In genomic region chr6:130780137-130780536, GRCh38 we compare ENCODE assay signal across 15 cellular contexts. TPM values are rescaled to one million over a fixed set of nuclear protein-coding genes. Genes with fewer than 3 reads are reported as not detected.
"Had no signal": no experiment of that assay in that cellular context is flagged by ENCODE, and none has a peak within 500 bp of the region (broad histone marks: within the 10 kb centered on the region; RNA-seq: fewer than 3 reads in every experiment).

No MANE protein-coding gene starts in this region.

- H3K4me1 ChIP-seq: colonic mucosa had no signal

- DNase-seq: activated CD4-positive, alpha-beta T cell treated with anti-CD3 and anti-CD28 coated beads for 48 hours; activated CD8-positive, alpha-beta memory T cell treated with anti-CD3 and anti-CD28 coated beads, Interleukin-2, amount 50 U/mL, for 48 hours; activated CD8-positive, alpha-beta T cell treated with anti-CD3 and anti-CD28 coated beads, Interleukin-2, amount 10 ng/mL, durations not matched to agents 7 days and 5 days; activated naive CD4-positive, alpha-beta T cell treated with Interleukin-2 at 50 U/mL for 16 hours; colonic mucosa; left cardiac atrium; SJCRH30; thyroid gland had no signal

- ATAC-seq: activated CD8-positive, alpha-beta T cell treated with anti-CD3 and anti-CD28 coated beads, Interleukin-2, amount 10 ng/mL, durations not matched to agents 7 days and 5 days; left cardiac atrium; WTC11 had no signal

- H3K27me3 ChIP-seq: colonic mucosa, SJCRH30, thyroid gland had no signal

- H3K36me3 ChIP-seq: colonic mucosa, SJCRH30, thyroid gland had no signal

- H3K36me3 Mint-ChIP-seq: WTC11 had no signal

- H3K4me3 Mint-ChIP-seq: activated CD8-positive, alpha-beta T cell treated with anti-CD3 and anti-CD28 coated beads, Interleukin-2, amount 10 ng/mL, durations not matched to agents 7 days and 5 days; nephron; WTC11 had no signal

- H3K9me3 ChIP-seq: colonic mucosa, SJCRH30, thyroid gland had no signal

- H3K4me1 Mint-ChIP-seq: WTC11 had no signal

- H3K4me3 ChIP-seq: colonic mucosa, lung, SJCRH30, thyroid gland had no signal

- H3K27ac ChIP-seq: colonic mucosa, SJCRH30, thyroid gland had no signal

- H3K27ac Mint-ChIP-seq: activated CD8-positive, alpha-beta T cell treated with anti-CD3 and anti-CD28 coated beads, Interleukin-2, amount 10 ng/mL, durations not matched to agents 7 days and 5 days; WTC11 had no signal

RNA-seq across cellular contexts. Expression of gene SMLR1, which starts 47.1 kb away (rescaled TPM):
- total RNA-seq: activated CD8-positive, alpha-beta T cell treated with anti-CD3 and anti-CD28 coated beads, Interleukin-2, amount 10 ng/mL, durations not matched to agents 7 days and 5 days; colonic mucosa; fibroblast of lung; left cardiac atrium; lung; osteoblast; pulmonary artery endothelial cell; SJCRH30; T-helper 1 cell treated with Interleukin-12 subunit alpha and Interleukin-12 subunit beta and Interleukin-4 antibody, amounts not matched to agents 30 ng/mL and 1 ng/mL, for 36 hours; thyroid gland; WTC11 had no signal
- polyA plus RNA-seq: fibroblast of lung, lung had no signal
